In genomic region chr17:39617446-39618251, GRCh38 we compare ENCODE assay signal across 9 cellular contexts. TPM values are rescaled to one million over a fixed set of nuclear protein-coding genes. Genes with fewer than 3 reads are reported as not detected.
DNase-seq lines count a peak whose midpoint lies in the region; ATAC-seq, FAIRE-seq and TF ChIP-seq lines count a peak whose summit lies in the region.
"Had no signal": no experiment of that assay in that cellular context is flagged by ENCODE, and none has a peak within 500 bp of the region (broad histone marks: within the 10 kb centered on the region; RNA-seq: fewer than 3 reads in every experiment).

No MANE protein-coding gene starts in this region.

- no peaks in the 10 kb centered on the region for H3K9me3 Mint-ChIP-seq in activated B cell treated with CpG ODN at 0.5 μM for 24 hours

- H3K27me3 Mint-ChIP-seq in activated B cell treated with CpG ODN at 0.5 μM for 24 hours, result peaks cover 6% of the 10 kb centered on the region

- no peaks in the 10 kb centered on the region for H3K36me3 Mint-ChIP-seq in activated B cell treated with CpG ODN at 0.5 μM for 24 hours (ENCODE audit: low read depth)

- ATAC-seq in activated B cell treated with CpG ODN at 0.5 μM for 24 hours (ENCODE audit: low read depth), result peak; percentile 57
- peak; percentile 50 for ATAC-seq in left lung
- no peak for ATAC-seq in HG03045 (IDR thresholded peaks at IDR 0.05; ENCODE audit: unreplicated experiment)

- CTCF ChIA-PET in activated B cell treated with CpG ODN at 0.5 μM for 24 hours (lab: Charles Lee), result interaction anchor here (0.7 to 2.2 kb wide), 2 partner anchors 70 to 112 kb away, joined by 4 to 9 read pairs; partner anchors contain the start of gene MIEN1

- peak; percentile 47 for DNase-seq in GM12892 (ENCODE audit: insufficient read length)
- peak; percentile 73 for DNase-seq in NCI-H2107 (lab: John Stamatoyannopoulos, UW)
- DNase-seq in activated B cell treated with CpG ODN at 0.5 μM for 24 hours, result peak; percentile 69
- DNase-seq in central memory CD4-positive, alpha-beta T cell, result peak; percentile 51
- peak; percentile 68 to 89 for DNase-seq in left lung
- DNase-seq in stimulated activated CD8-positive, alpha-beta memory T cell treated with anti-CD3 and anti-CD28 coated beads, Interleukin-12 subunit alpha, Interleukin-12 subunit beta, amount 100 ng/mL, for 1 hour (ENCODE audit: low read depth), result peak; percentile 33
- DNase-seq in KG1 (lab: John Stamatoyannopoulos, UW), result no peak

- no peak overlapping the region for H3K27ac Mint-ChIP-seq in activated B cell treated with CpG ODN at 0.5 μM for 24 hours

- TF ChIP-seq CTCF in activated B cell treated with CpG ODN at 0.5 μM for 24 hours (IDR thresholded peaks at IDR 0.05) (no peak), left lung (IDR thresholded peaks at IDR 0.05) (no peak)

- no peaks in the 10 kb centered on the region for H3K9me3 ChIP-seq in left lung

- peak overlapping the region in 1 of 2 donors; percentile 60 for H3K27ac ChIP-seq in left lung

- FAIRE-seq in GM12892 (lab: Jason Lieb, UNC), result no peak
- FAIRE-seq: islet of Langerhans had no signal

- peak overlapping the region; percentile 83 for H3K4me3 Mint-ChIP-seq in activated B cell treated with CpG ODN at 0.5 μM for 24 hours

- peaks cover 21% of the 10 kb centered on the region for H3K4me1 Mint-ChIP-seq in activated B cell treated with CpG ODN at 0.5 μM for 24 hours

- no peak for TF ChIP-seq POLR2A in GM12892 (IDR thresholded peaks at IDR 0.05; ENCODE audit: low read depth, low read length)

- H3K36me3 ChIP-seq in left lung, result no peaks in the 10 kb centered on the region

- intact Hi-C loops in activated B cell treated with CpG ODN at 0.5 μM for 24 hours (cut with micrococcal nuclease) (loop anchor here (1.0 kb wide), 2 partner anchors 20 to 137 kb away; partner anchors contain the start of gene STARD3), left lung (cut with DNase I) (no loop called here)

- H3K4me3 ChIP-seq in left lung, result peak overlapping the region; percentile 35 to 43

- H3K4me1 ChIP-seq in left lung, result peaks cover 0 to 22% of the 10 kb centered on the region in 2 donors

- POLR2A ChIA-PET in activated B cell treated with CpG ODN at 0.5 μM for 24 hours (lab: Charles Lee), result interaction anchor here (0.6 to 2.5 kb wide), 5 partner anchors 11 to 363 kb away, joined by 3 to 9 read pairs (median 4); partner anchors contain the start of gene PSMD3

- peaks cover 0 to 78% of the 10 kb centered on the region in 2 donors for H3K27me3 ChIP-seq in left lung

RNA-seq across cellular contexts. Expression of gene PPP1R1B, which starts 9.1 kb away (rescaled TPM):
- polyA plus RNA-seq in GM12892 (2012; ENCODE audit: missing spikeins), result not detected
- total RNA-seq in activated B cell treated with CpG ODN at 0.5 μM for 24 hours, result not detected in 2 replicates
- total RNA-seq in left lung, result 10 to 100 TPM; 10.6 to 29.7 TPM

RNA-seq across cellular contexts. Expression of gene NEUROD2, which starts 9.9 kb away (rescaled TPM):
- polyA plus RNA-seq in GM12892 (2012; ENCODE audit: missing spikeins), result 0.04 TPM
- 0.02 TPM in 1 of 2 replicates, not detected in the other for total RNA-seq in activated B cell treated with CpG ODN at 0.5 μM for 24 hours
- total RNA-seq in left lung, result not detected

RNA-seq across cellular contexts. Expression of gene STARD3, which starts 19.3 kb away (rescaled TPM):
- 14.4 TPM for polyA plus RNA-seq in GM12892 (2012; ENCODE audit: missing spikeins)
- total RNA-seq in activated B cell treated with CpG ODN at 0.5 μM for 24 hours (51.8 and 58.2 TPM in 2 replicates), left lung (10 to 100 TPM; 57.2 to 66.1 TPM)

RNA-seq across cellular contexts. Expression of gene TCAP, which starts 47.5 kb away (rescaled TPM):
- 0.19 TPM for polyA plus RNA-seq in GM12892 (2012; ENCODE audit: missing spikeins)
- total RNA-seq in activated B cell treated with CpG ODN at 0.5 μM for 24 hours (2.1 and 2.3 TPM in 2 replicates), left lung (1 to 10 TPM; 2.0 to 2.6 TPM)

RNA-seq across cellular contexts. Expression of gene PNMT, which starts 50.6 kb away (rescaled TPM):
- polyA plus RNA-seq in GM12892 (2012; ENCODE audit: missing spikeins), result not detected
- total RNA-seq in activated B cell treated with CpG ODN at 0.5 μM for 24 hours, result not detected in 2 replicates
- under 1 TPM; 0.38 to 0.58 TPM for total RNA-seq in left lung

Comparison
In these comparisons a context has a peak if more than half of its experiments do, and no peak if none do; other contexts are left out.
1. RNA of gene PPP1R1B, which starts 9.1 kb away (total RNA-seq): 10.6 to 29.7 TPM in left lung; not detected in activated B cell treated with CpG ODN at 0.5 μM for 24 hours; every median in the first group is over 10 times any median in the second.